ENCODE assay signal across 26 cellular contexts in genomic region chr19:47696635-47697034, GRCh38. TPM values are rescaled to one million over a fixed set of nuclear protein-coding genes. Genes with fewer than 3 reads are reported as not detected.
"Had no signal": no experiment of that assay in that cellular context is flagged by ENCODE, and none has a peak within 500 bp of the region (broad histone marks: within the 10 kb centered on the region; RNA-seq: fewer than 3 reads in every experiment).

No MANE protein-coding gene starts in this region.

- H3K27me3 ChIP-seq: dorsolateral prefrontal cortex, esophagus muscularis mucosa, foreskin keratinocyte, neural progenitor cell, right atrium auricular region, spleen, tibial nerve, upper lobe of left lung had no signal

- FAIRE-seq: colon, endothelial cell of umbilical vein, kidney, urothelium cell line had no signal

- H3K4me1 ChIP-seq: foreskin keratinocyte, neural progenitor cell, prostate gland had no signal

- H2AFZ ChIP-seq: neural progenitor cell had no signal

- ATAC-seq: foreskin keratinocyte; left lobe of liver; naive thymus-derived CD4-positive, alpha-beta T cell; stimulated activated memory B cell treated with anti-CD40 and anti-IgM and Interleukin-4, amounts not matched to agents 10 μg/mL and 1 μg/mL and 100 μg/mL, for 72 hours; stimulated activated naive CD8-positive, alpha-beta T cell treated with anti-CD3 and anti-CD28 coated beads, Interleukin-15, Interleukin-2, amounts not matched to agents 100 U/mL and 50 U/mL, for 24 hours had no signal

- H3K9me3 ChIP-seq: esophagus muscularis mucosa, prostate gland, right atrium auricular region, spleen, thoracic aorta, tibial nerve, upper lobe of left lung had no signal

- H3K4me3 ChIP-seq: dorsolateral prefrontal cortex, esophagus muscularis mucosa, neural progenitor cell, prostate gland, right atrium auricular region, skin epidermis, spleen, thoracic aorta, tibial nerve, upper lobe of left lung had no signal

- H3K9ac ChIP-seq: neural progenitor cell had no signal

- H3K4me2 ChIP-seq: neural progenitor cell had no signal

- DNase-seq: dorsolateral prefrontal cortex; effector CD8-positive, alpha-beta T cell; endodermal cell; foreskin keratinocyte; head of caudate nucleus; kidney; mammary epithelial cell; mesendoderm; midbrain; naive thymus-derived CD4-positive, alpha-beta T cell; spleen; stimulated activated CD4-positive, alpha-beta T cell treated with anti-CD3 and anti-CD28 coated beads, Interleukin-4, amount 100 ng/mL, for 4 hours; stimulated activated naive CD8-positive, alpha-beta T cell treated with anti-CD3 and anti-CD28 coated beads, Interleukin-15, Interleukin-2, amounts not matched to agents 100 U/mL and 50 U/mL, for 24 hours had no signal

- H3K27ac ChIP-seq: foreskin keratinocyte, neural progenitor cell, right atrium auricular region, spleen, thoracic aorta, upper lobe of left lung had no signal

RNA-seq across cellular contexts. Expression of gene EHD2, which starts 16.6 kb away (rescaled TPM):
- polyA plus RNA-seq: naive thymus-derived CD4-positive, alpha-beta T cell had no signal
